16 cellular contexts compared by ENCODE assay signal in genomic region chr15:78353093-78353492, GRCh38. TPM values are rescaled to one million over a fixed set of nuclear protein-coding genes. Genes with fewer than 3 reads are reported as not detected.
DNase-seq lines count a peak whose midpoint lies in the region; ATAC-seq and TF ChIP-seq lines count a peak whose summit lies in the region.
"Had no signal": no experiment of that assay in that cellular context is flagged by ENCODE, and none has a peak within 500 bp of the region (broad histone marks: within the 10 kb centered on the region; RNA-seq: fewer than 3 reads in every experiment).

No MANE protein-coding gene starts in this region.

- TF ChIP-seq CTCF in SK-N-SH (IDR thresholded peaks at IDR 0.05) (no peak), tibial nerve (IDR thresholded peaks at IDR 0.05) (no peak)

- peak; percentile 26 for DNase-seq in NK-92 treated with Interleukin-12 subunit alpha and Interleukin-12 subunit beta, amount 100 ng/mL, for 24 hours (lab: John Stamatoyannopoulos, UW)
- no peak for DNase-seq in NK-92 (lab: John Stamatoyannopoulos, UW; ENCODE audit: unreplicated experiment)
- DNase-seq in KBM-7 = peak; percentile 46
- DNase-seq in SK-N-SH = peak; percentile 55
- peak; percentile 73 for DNase-seq in iPS-NIHi11 (ENCODE audit: low spot score)
- DNase-seq in tibial nerve (ENCODE audit: low spot score in 2 of 2) = no peak
- no peak for DNase-seq in kidney glomerular epithelial cell (lab: John Stamatoyannopoulos, UW)
- DNase-seq: activated CD4-positive, alpha-beta T cell treated with anti-CD3 and anti-CD28 coated beads, Interleukin-2, amount 10 ng/mL, durations not matched to agents 7 days and 5 days; activated gamma-delta T cell; NCI-H2107 had no signal

- peaks cover 0 to 6% of the 10 kb centered on the region in 2 experiments; a peak in 1 of 4 replicates for H3K4me1 ChIP-seq in SK-N-SH (ENCODE audit: control insufficient read depth in 1 of 2, insufficient read depth in 2 of 2, low read depth in 1 of 2, low read length in 1 of 2)
- H3K4me1 ChIP-seq in tibial nerve = no peaks in the 10 kb centered on the region

- H3K9me3 ChIP-seq in SK-N-SH (no peaks in the 10 kb centered on the region), tibial nerve (no peaks in the 10 kb centered on the region)

- H3K27ac ChIP-seq in SK-N-SH (ENCODE audit: low read depth in 2 of 2, low read length in 1 of 2) (no peak overlapping the region), tibial nerve (no peak overlapping the region)
- H3K27ac ChIP-seq: cardiac muscle cell, epithelial cell of prostate, SK-N-MC had no signal

- no peaks in the 10 kb centered on the region for H3F3A ChIP-seq in SK-N-SH (replicated peaks; ENCODE audit: insufficient read depth)

- TF ChIP-seq EP300 in SK-N-SH (IDR thresholded peaks at IDR 0.05; ENCODE audit: borderline replicate concordance in 1 of 2, low read depth in 1 of 2, low read length in 1 of 2) (no peak), tibial nerve (IDR thresholded peaks at IDR 0.05) (no peak)

- no peak for TF ChIP-seq POLR2A in tibial nerve (IDR thresholded peaks at IDR 0.05)

- 0 out of 2 replicates have a peak overlapping the region, but pooled peaks have one; percentile 5 for H2AFZ ChIP-seq in SK-N-SH (ENCODE audit: low read depth)

- TF ChIP-seq RAD21 in SK-N-SH (IDR thresholded peaks at IDR 0.05; ENCODE audit: low read length) = no peak

- 39% methylated on average over 4 of the region's 4 CpGs for WGBS in SK-N-SH (ENCODE audit: low lambda C conversion rate)
- 62 to 73% methylated on average over 4 of the region's 4 CpGs for whole genome bisulfite sequencing in tibial nerve, 2 donors

- no peaks in the 10 kb centered on the region for H3K79me2 ChIP-seq in SK-N-SH (ENCODE audit: insufficient read depth)

- H3K4me2 ChIP-seq in SK-N-SH = no peak overlapping the region

- in situ Hi-C loops in KBM-7 (cut with MboI; ENCODE audit: low pct_unique_long_range_greater_than_20kb, low sequenced_read_pairs) = no loop called here

- H3K36me3 ChIP-seq in SK-N-SH (replicated peaks in 1 of 2; ENCODE audit: control insufficient read depth in 1 of 2, insufficient read depth in 2 of 2, low read length in 1 of 2) (no peaks in the 10 kb centered on the region), tibial nerve (no peaks in the 10 kb centered on the region)
- H3K36me3 ChIP-seq: cardiac muscle cell had no signal

- H3K4me3 ChIP-seq in SK-N-SH (ENCODE audit: low read depth in 2 of 2, low read length in 1 of 2) = no peak overlapping the region
- no peak overlapping the region for H3K4me3 ChIP-seq in tibial nerve
- H3K4me3 ChIP-seq: cardiac muscle cell, SK-N-MC had no signal

- CTCF ChIA-PET in SK-N-SH (lab: Yijun Ruan, JAX) = interaction anchor here (1.2 kb wide), 1 partner anchor 13 kb away, joined by 4 read pairs; the partner anchor contains the start of gene CRABP1

- H3K9ac ChIP-seq in SK-N-SH = no peak overlapping the region

- H4K20me1 ChIP-seq in SK-N-SH (ENCODE audit: insufficient read depth) = no peaks in the 10 kb centered on the region

- ATAC-seq in HG02642 (IDR thresholded peaks at IDR 0.05; ENCODE audit: poor library complexity, unreplicated experiment) = no peak

- H3K27me3 ChIP-seq in SK-N-SH (ENCODE audit: insufficient read depth) (no peaks in the 10 kb centered on the region; the same call in 1 of the 2 replicates), tibial nerve (no peaks in the 10 kb centered on the region)
- H3K27me3 ChIP-seq: cardiac muscle cell had no signal

- no peaks in the 10 kb centered on the region for H3K9me2 ChIP-seq in SK-N-SH

- POLR2A ChIA-PET in SK-N-SH (lab: Yijun Ruan, JAX) = interaction anchor here (0.7 kb wide), 1 partner anchor 11 kb away, joined by 3 read pairs; no protein-coding TSS in a partner anchor

TF ChIP-seq in SK-N-SH, 30 proteins besides CTCF, POLR2A, EP300 and RAD21:
- TF ChIP-seq USF1 (IDR thresholded peaks at IDR 0.05; ENCODE audit: borderline replicate concordance, low read depth) (peak; percentile 71; the same call in 1 of the 2 replicates), MEF2A (IDR thresholded peaks at IDR 0.05; ENCODE audit: borderline replicate concordance, low read depth) (no peak), PBX3 (IDR thresholded peaks at IDR 0.05) (no peak), POLR2AphosphoS5 (IDR thresholded peaks at IDR 0.05; ENCODE audit: low read depth, low read length) (no peak)

RNA-seq across cellular contexts. Expression of gene CRABP1, which starts 12.9 kb away (rescaled TPM):
- polyA plus RNA-seq in SK-N-SH (2012; rRNA removed) = 1.0 and 1.6 TPM in 2 replicates
- polyA plus RNA-seq in SK-N-SH (2012; cell fraction: cytosol; rRNA removed) = 1.4 and 2.1 TPM in 2 replicates
- polyA plus RNA-seq in SK-N-SH (2012; cell fraction: nucleus; rRNA removed) = 0.38 and 0.54 TPM in 2 replicates
- 1 to 10 TPM in 2 of 4 donors, not detected in 2; 1.6 to 6.6 TPM for total RNA-seq in tibial nerve
- total RNA-seq: activated CD4-positive, alpha-beta T cell treated with anti-CD3 and anti-CD28 coated beads, Interleukin-2, amount 10 ng/mL, durations not matched to agents 7 days and 5 days; G401; osteoblast had no signal

RNA-seq across cellular contexts. Expression of gene SKIC8, which starts 53.7 kb away (rescaled TPM):
- polyA plus RNA-seq in SK-N-SH (2012; rRNA removed) = 78.8 and 124 TPM in 2 replicates
- 103 TPM in 2 replicates for polyA plus RNA-seq in SK-N-SH (2012; cell fraction: cytosol; rRNA removed)
- polyA plus RNA-seq in SK-N-SH (2012; cell fraction: nucleus; rRNA removed) = 80.1 and 91.4 TPM in 2 replicates
- 10 to 100 TPM; 50.3 to 75.1 (median 55.5) TPM for total RNA-seq in tibial nerve

Comparison
In these comparisons a context has a peak if more than half of its experiments do, and no peak if none do; other contexts are left out.
1. DNase-seq: peak in NK-92 treated with Interleukin-12 subunit alpha and Interleukin-12 subunit beta, amount 100 ng/mL, for 24 hours (single experiment), KBM-7 (single experiment), SK-N-SH (single experiment) and iPS-NIHi11 (single experiment); none in NK-92 (single experiment), tibial nerve (0 of 2) and kidney glomerular epithelial cell (single experiment).